ENCODE assay signal across 10 cellular contexts in genomic region chr6:27375613-27376079, GRCh38. TPM values are rescaled to one million over a fixed set of nuclear protein-coding genes. Genes with fewer than 3 reads are reported as not detected.
DNase-seq lines count a peak whose midpoint lies in the region; ATAC-seq, FAIRE-seq and TF ChIP-seq lines count a peak whose summit lies in the region.
"Had no signal": no experiment of that assay in that cellular context is flagged by ENCODE, and none has a peak within 500 bp of the region (broad histone marks: within the 10 kb centered on the region; RNA-seq: fewer than 3 reads in every experiment).

No MANE protein-coding gene starts in this region.

- H3K4me1 ChIP-seq in ES-I3 (ENCODE audit: insufficient read depth, low read length) (peaks cover 28% of the 10 kb centered on the region), OCI-LY7 (ENCODE audit: insufficient read depth, low read length, poor library complexity, severe bottlenecking) (no peaks in the 10 kb centered on the region), pancreas (peaks cover 0 to 4% (median 0%) of the 10 kb centered on the region in 3 donors)
- H3K4me1 ChIP-seq: SJSA1 had no signal

- no peak overlapping the region for H3K4me3 ChIP-seq in OCI-LY7 (ENCODE audit: low read depth, low read length, poor library complexity, severe bottlenecking)
- peak overlapping the region in 2 of 4 donors; percentile 69 to 79 for H3K4me3 ChIP-seq in pancreas
- H3K4me3 ChIP-seq: SJSA1 had no signal

- no peaks in the 10 kb centered on the region for H3K27me3 ChIP-seq in pancreas
- H3K27me3 ChIP-seq: SJSA1 had no signal

- CTCF ChIA-PET in OCI-LY7 (lab: Charles Lee; ENCODE audit: unreplicated experiment), result no interaction called here

- in situ Hi-C loops in GM13977 (cut with MboI; ENCODE audit: low pct_unique_long_range_greater_than_20kb, low sequenced_read_pairs, unreplicated experiment), result no loop called here

- H3K79me2 ChIP-seq in OCI-LY7 (ENCODE audit: insufficient read depth, low read depth, low read length), result no peaks in the 10 kb centered on the region

- H3K36me3 ChIP-seq in ES-I3 (ENCODE audit: insufficient read depth, low read length) (no peaks in the 10 kb centered on the region), OCI-LY7 (ENCODE audit: insufficient read depth, low read length) (no peaks in the 10 kb centered on the region), pancreas (no peaks in the 10 kb centered on the region)
- H3K36me3 ChIP-seq: SJSA1 had no signal

- ATAC-seq in pancreas, result no peak

- H2AFZ ChIP-seq in OCI-LY7 (ENCODE audit: low read length), result 0 out of 2 replicates have a peak overlapping the region, but pooled peaks have one; percentile 29

- no peaks in the 10 kb centered on the region for H4K20me1 ChIP-seq in OCI-LY7 (ENCODE audit: insufficient read depth, low read length)

- no peak for DNase-seq in OCI-LY7 (ENCODE audit: low spot score)
- DNase-seq in epithelial cell of prostate (ENCODE audit: low read depth, low spot score), result no peak
- peak; percentile 6 for DNase-seq in putamen (ENCODE audit: low spot score)
- no peak for DNase-seq in GM13977 (ENCODE audit: low spot score)
- DNase-seq in NCI-H2227 (lab: John Stamatoyannopoulos, UW; ENCODE audit: unreplicated experiment), result no peak
- DNase-seq in pancreas, result no peak
- no peak for DNase-seq in NCI-H1694 treated with DMSO at 0.1 percent for 48 hours (lab: John Stamatoyannopoulos, UW)

- 56 to 67% methylated on average over 7 of the region's 7 CpGs for WGBS in pancreas, 2 donors

- no peaks in the 10 kb centered on the region; the same call in 1 of the 2 replicates for H3K9me2 ChIP-seq in OCI-LY7 (ENCODE audit: insufficient read depth, low read length)

- H3K27ac ChIP-seq in OCI-LY7 (ENCODE audit: low read depth, low read length, poor library complexity, severe bottlenecking) (no peak overlapping the region), epithelial cell of prostate (peak overlapping the region; percentile 53), pancreas (no peak overlapping the region)
- H3K27ac ChIP-seq: SJSA1 had no signal

- H3K9ac ChIP-seq in ES-I3 (ENCODE audit: low read depth, low read length), result peak overlapping the region; percentile 89; the same call in 1 of the 2 replicates

- FAIRE-seq in pancreas (lab: Jason Lieb, UNC), result no peak
- FAIRE-seq: frontal cortex had no signal

- intact Hi-C loops in OCI-LY7 (cut with micrococcal nuclease; ENCODE audit: unreplicated experiment), result no loop called here
- intact Hi-C loops in pancreas (cut with DNase I), result no loop called here

- TF ChIP-seq CTCF in OCI-LY7 (conservative IDR thresholded peaks at IDR 0.05; ENCODE audit: low read length), result no peak
- no peak for TF ChIP-seq CTCF in GM13977 (IDR thresholded peaks at IDR 0.05; ENCODE audit: extremely low read depth, insufficient read depth, missing control alignments)
- no peak for TF ChIP-seq CTCF in pancreas (IDR thresholded peaks at IDR 0.05)

- no peaks in the 10 kb centered on the region for H3K9me3 ChIP-seq in ES-I3 (ENCODE audit: control insufficient read depth, insufficient read depth, low read length)
- H3K9me3 ChIP-seq in OCI-LY7 (ENCODE audit: low read length), result no peaks in the 10 kb centered on the region
- no peaks in the 10 kb centered on the region for H3K9me3 ChIP-seq in pancreas

- POLR2A ChIA-PET in OCI-LY7 (lab: Charles Lee), result no interaction called here

- H3K4me2 ChIP-seq in OCI-LY7 (ENCODE audit: low read length), result no peak overlapping the region

- BruUV-seq in OCI-LY7 (replicated peaks; lab: Mats Ljungman, UMichigan), result no TSS peak

RNA-seq across cellular contexts. Expression of gene ZNF391, which starts 12.9 kb away (rescaled TPM):
- total RNA-seq in OCI-LY7 (2014; rRNA removed; shearing (Covaris generic)), result not detected in 2 replicates
- total RNA-seq in OCI-LY7 (2022) (not detected in 2 replicates), pancreas (1 to 10 TPM; 1.9 to 3.7 (median 2.2) TPM)
- 1 to 10 TPM; 1.2 to 1.4 TPM for polyA plus RNA-seq in pancreas
